ENCODE assay signal across 1 cellular context in the genomic region with DNA sequence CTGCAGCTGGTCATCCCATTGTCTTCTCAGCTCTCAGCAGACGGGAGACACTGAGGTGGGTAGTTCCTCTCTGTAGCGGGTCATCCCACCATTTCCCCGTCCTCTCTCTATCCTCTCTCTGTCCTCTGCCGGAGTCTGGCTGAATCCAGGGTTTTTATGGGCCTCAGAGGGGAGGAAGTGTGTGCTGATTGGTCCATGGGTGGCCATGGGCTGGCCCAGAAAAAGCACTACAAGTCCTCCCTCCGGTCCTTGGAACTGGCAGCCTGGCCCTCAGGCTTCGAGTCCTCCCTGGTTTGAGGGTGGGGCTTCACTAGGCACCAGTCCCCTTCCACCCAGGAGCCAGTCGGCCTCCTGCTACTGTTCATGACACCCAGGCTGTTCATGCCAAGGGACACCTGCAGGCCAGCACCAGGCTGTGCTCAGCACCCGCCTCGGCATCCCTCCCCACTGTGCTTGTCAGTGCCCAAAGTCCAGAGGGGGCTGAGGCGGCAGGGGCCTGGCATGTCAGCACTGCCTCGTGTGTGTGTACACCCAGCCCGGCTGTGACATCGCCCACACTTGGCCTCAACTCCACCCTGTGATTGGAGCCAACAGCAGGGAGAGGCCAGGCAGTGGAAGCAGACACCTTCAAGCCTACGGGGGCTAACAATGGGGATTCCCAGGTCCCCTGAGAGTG.
TF ChIP-seq lines count a peak whose summit lies in the region.

No MANE protein-coding gene starts in this region.

TF ChIP-seq in GM23338, 12 proteins besides CTCF, POLR2A, EP300 and RAD21 (continued from another document):
- TF ChIP-seq, protein P1, sequence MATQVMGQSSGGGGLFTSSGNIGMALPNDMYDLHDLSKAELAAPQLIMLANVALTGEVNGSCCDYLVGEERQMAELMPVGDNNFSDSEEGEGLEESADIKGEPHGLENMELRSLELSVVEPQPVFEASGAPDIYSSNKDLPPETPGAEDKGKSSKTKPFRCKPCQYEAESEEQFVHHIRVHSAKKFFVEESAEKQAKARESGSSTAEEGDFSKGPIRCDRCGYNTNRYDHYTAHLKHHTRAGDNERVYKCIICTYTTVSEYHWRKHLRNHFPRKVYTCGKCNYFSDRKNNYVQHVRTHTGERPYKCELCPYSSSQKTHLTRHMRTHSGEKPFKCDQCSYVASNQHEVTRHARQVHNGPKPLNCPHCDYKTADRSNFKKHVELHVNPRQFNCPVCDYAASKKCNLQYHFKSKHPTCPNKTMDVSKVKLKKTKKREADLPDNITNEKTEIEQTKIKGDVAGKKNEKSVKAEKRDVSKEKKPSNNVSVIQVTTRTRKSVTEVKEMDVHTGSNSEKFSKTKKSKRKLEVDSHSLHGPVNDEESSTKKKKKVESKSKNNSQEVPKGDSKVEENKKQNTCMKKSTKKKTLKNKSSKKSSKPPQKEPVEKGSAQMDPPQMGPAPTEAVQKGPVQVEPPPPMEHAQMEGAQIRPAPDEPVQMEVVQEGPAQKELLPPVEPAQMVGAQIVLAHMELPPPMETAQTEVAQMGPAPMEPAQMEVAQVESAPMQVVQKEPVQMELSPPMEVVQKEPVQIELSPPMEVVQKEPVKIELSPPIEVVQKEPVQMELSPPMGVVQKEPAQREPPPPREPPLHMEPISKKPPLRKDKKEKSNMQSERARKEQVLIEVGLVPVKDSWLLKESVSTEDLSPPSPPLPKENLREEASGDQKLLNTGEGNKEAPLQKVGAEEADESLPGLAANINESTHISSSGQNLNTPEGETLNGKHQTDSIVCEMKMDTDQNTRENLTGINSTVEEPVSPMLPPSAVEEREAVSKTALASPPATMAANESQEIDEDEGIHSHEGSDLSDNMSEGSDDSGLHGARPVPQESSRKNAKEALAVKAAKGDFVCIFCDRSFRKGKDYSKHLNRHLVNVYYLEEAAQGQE (IDR thresholded peaks at IDR 0.05; ENCODE audit: unreplicated experiment) = no peak
